ENCODE assay signal across 1 cellular context in genomic region chr6:145213614-145214013, GRCh38.
TF ChIP-seq lines count a peak whose summit lies in the region.

No MANE protein-coding gene starts in this region.

TF ChIP-seq in GM12878, 131 proteins besides CTCF, POLR2A, EP300 and RAD21 (continued from another document):
- TF ChIP-seq, protein P1, sequence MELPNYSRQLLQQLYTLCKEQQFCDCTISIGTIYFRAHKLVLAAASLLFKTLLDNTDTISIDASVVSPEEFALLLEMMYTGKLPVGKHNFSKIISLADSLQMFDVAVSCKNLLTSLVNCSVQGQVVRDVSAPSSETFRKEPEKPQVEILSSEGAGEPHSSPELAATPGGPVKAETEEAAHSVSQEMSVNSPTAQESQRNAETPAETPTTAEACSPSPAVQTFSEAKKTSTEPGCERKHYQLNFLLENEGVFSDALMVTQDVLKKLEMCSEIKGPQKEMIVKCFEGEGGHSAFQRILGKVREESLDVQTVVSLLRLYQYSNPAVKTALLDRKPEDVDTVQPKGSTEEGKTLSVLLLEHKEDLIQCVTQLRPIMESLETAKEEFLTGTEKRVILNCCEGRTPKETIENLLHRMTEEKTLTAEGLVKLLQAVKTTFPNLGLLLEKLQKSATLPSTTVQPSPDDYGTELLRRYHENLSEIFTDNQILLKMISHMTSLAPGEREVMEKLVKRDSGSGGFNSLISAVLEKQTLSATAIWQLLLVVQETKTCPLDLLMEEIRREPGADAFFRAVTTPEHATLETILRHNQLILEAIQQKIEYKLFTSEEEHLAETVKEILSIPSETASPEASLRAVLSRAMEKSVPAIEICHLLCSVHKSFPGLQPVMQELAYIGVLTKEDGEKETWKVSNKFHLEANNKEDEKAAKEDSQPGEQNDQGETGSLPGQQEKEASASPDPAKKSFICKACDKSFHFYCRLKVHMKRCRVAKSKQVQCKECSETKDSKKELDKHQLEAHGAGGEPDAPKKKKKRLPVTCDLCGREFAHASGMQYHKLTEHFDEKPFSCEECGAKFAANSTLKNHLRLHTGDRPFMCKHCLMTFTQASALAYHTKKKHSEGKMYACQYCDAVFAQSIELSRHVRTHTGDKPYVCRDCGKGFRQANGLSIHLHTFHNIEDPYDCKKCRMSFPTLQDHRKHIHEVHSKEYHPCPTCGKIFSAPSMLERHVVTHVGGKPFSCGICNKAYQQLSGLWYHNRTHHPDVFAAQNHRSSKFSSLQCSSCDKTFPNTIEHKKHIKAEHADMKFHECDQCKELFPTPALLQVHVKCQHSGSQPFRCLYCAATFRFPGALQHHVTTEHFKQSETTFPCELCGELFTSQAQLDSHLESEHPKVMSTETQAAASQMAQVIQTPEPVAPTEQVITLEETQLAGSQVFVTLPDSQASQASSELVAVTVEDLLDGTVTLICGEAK (IDR thresholded peaks at IDR 0.05; ENCODE audit: borderline replicate concordance): no peak
- TF ChIP-seq RUNX3 (IDR thresholded peaks at IDR 0.05; ENCODE audit: low read length): 0 out of 2 replicates have a peak, but pooled peaks have one; percentile 6
TF ChIP-seq in GM12878: peak in this region for 7.
